1 cellular context compared by ENCODE assay signal in the genomic region with DNA sequence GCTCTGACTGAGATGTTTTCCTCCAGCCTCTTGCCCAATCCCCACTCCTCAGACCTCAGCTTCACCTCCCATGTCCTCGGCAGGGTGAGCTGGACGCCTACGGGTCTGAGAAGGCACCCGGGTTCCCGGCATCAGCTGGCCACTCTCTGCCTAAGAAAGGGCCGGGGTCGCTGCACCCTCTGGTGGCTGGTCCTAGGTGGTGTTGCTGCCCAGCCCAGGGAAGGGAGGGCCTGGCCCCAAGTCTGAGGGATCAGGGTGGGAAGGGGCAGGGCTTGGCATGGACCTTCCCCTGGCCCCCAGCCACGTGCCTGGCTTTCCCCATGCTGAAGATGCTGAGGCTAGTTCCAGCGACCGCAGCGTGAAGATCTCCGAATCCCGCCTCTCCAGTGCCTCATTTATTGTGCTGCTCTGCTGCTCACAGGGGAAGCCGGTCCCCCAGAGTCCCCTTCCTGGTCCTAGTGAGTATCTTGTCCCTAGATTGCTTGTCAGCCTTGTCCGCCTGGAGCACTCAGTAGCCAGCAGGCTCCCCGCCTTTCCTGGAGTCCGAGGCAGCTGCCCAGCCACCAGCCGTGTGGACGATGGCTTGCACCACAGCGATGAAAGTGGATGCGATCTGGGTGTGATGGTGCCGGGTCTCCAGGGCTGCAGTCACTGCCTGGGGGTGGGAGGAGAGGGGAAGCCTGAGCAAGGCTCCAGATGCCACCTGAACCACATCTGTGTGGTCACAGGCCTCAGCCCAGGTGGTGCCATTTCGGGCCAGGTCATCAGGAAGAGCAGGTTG.
TF ChIP-seq lines count a peak whose summit lies in the region.

No MANE protein-coding gene starts in this region.

TF ChIP-seq in HepG2, 621 proteins besides CTCF, POLR2A, EP300 and RAD21 (continued from another document and continues in another):
- TF ChIP-seq, protein P1, sequence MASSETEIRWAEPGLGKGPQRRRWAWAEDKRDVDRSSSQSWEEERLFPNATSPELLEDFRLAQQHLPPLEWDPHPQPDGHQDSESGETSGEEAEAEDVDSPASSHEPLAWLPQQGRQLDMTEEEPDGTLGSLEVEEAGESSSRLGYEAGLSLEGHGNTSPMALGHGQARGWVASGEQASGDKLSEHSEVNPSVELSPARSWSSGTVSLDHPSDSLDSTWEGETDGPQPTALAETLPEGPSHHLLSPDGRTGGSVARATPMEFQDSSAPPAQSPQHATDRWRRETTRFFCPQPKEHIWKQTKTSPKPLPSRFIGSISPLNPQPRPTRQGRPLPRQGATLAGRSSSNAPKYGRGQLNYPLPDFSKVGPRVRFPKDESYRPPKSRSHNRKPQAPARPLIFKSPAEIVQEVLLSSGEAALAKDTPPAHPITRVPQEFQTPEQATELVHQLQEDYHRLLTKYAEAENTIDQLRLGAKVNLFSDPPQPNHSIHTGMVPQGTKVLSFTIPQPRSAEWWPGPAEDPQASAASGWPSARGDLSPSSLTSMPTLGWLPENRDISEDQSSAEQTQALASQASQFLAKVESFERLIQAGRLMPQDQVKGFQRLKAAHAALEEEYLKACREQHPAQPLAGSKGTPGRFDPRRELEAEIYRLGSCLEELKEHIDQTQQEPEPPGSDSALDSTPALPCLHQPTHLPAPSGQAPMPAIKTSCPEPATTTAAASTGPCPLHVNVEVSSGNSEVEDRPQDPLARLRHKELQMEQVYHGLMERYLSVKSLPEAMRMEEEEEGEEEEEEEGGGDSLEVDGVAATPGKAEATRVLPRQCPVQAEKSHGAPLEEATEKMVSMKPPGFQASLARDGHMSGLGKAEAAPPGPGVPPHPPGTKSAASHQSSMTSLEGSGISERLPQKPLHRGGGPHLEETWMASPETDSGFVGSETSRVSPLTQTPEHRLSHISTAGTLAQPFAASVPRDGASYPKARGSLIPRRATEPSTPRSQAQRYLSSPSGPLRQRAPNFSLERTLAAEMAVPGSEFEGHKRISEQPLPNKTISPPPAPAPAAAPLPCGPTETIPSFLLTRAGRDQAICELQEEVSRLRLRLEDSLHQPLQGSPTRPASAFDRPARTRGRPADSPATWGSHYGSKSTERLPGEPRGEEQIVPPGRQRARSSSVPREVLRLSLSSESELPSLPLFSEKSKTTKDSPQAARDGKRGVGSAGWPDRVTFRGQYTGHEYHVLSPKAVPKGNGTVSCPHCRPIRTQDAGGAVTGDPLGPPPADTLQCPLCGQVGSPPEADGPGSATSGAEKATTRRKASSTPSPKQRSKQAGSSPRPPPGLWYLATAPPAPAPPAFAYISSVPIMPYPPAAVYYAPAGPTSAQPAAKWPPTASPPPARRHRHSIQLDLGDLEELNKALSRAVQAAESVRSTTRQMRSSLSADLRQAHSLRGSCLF (CRISPR knock-in tag; IDR thresholded peaks at IDR 0.05; ENCODE audit: borderline replicate concordance) = no peak
- TF ChIP-seq ZNF251 (CRISPR knock-in tag; IDR thresholded peaks at IDR 0.05) (no peak), ZNF737 (CRISPR knock-in tag; IDR thresholded peaks at IDR 0.05; ENCODE audit: borderline replicate concordance) (no peak), ZNF530 (CRISPR knock-in tag; IDR thresholded peaks at IDR 0.05; ENCODE audit: low read depth) (no peak), SMYD3 (CRISPR knock-in tag; IDR thresholded peaks at IDR 0.05) (no peak), MXD4 (CRISPR knock-in tag; IDR thresholded peaks at IDR 0.05) (peak; percentile 45; the same call in 1 of the 2 replicates), ZNF263 (CRISPR knock-in tag; IDR thresholded peaks at IDR 0.05) (no peak), RFX5 (IDR thresholded peaks at IDR 0.05; ENCODE audit: low read depth, low read length) (no peak), FOXM1 (CRISPR knock-in tag; IDR thresholded peaks at IDR 0.05) (no peak), THAP11 (CRISPR knock-in tag; IDR thresholded peaks at IDR 0.05) (0 out of 2 replicates have a peak, but pooled peaks have one; percentile 20), ZNF607 (CRISPR knock-in tag; IDR thresholded peaks at IDR 0.05; ENCODE audit: borderline replicate concordance) (no peak), ZNF44 (CRISPR knock-in tag; IDR thresholded peaks at IDR 0.05) (no peak), ONECUT2 (CRISPR knock-in tag; IDR thresholded peaks at IDR 0.05) (no peak), ZNF709 (CRISPR knock-in tag; IDR thresholded peaks at IDR 0.05) (no peak), ZNF777 (CRISPR knock-in tag; IDR thresholded peaks at IDR 0.05) (no peak), ZZZ3 (CRISPR knock-in tag; IDR thresholded peaks at IDR 0.05; ENCODE audit: borderline replicate concordance) (no peak), ZNF10 (CRISPR knock-in tag; IDR thresholded peaks at IDR 0.05; ENCODE audit: borderline replicate concordance, low read depth) (no peak), ZNF329 (CRISPR knock-in tag; IDR thresholded peaks at IDR 0.05; ENCODE audit: low read depth) (no peak), ZNF772 (CRISPR knock-in tag; IDR thresholded peaks at IDR 0.05) (no peak), BCL6 (CRISPR knock-in tag; IDR thresholded peaks at IDR 0.05) (no peak), KDM2A (CRISPR knock-in tag; IDR thresholded peaks at IDR 0.05; ENCODE audit: borderline replicate concordance, low read depth) (peak; percentile 40; the same call in 1 of the 2 replicates), ZNF549 (CRISPR knock-in tag; IDR thresholded peaks at IDR 0.05) (no peak), ZNF337 (CRISPR knock-in tag; IDR thresholded peaks at IDR 0.05; ENCODE audit: borderline replicate concordance, low read depth) (0 out of 2 replicates have a peak, but pooled peaks have one; percentile 30), MTF2 (CRISPR knock-in tag; IDR thresholded peaks at IDR 0.05; ENCODE audit: borderline replicate concordance) (no peak), EHMT2 (IDR thresholded peaks at IDR 0.05; ENCODE audit: borderline replicate concordance, low read depth, low read length) (no peak), HCFC1 (IDR thresholded peaks at IDR 0.05; ENCODE audit: low read depth, low read length) (no peak), HOXA3 (CRISPR knock-in tag; IDR thresholded peaks at IDR 0.05) (peak; percentile 34; the same call in 1 of the 2 replicates), STAT5B (CRISPR knock-in tag; IDR thresholded peaks at IDR 0.05) (no peak)
- TF ChIP-seq, protein P2, sequence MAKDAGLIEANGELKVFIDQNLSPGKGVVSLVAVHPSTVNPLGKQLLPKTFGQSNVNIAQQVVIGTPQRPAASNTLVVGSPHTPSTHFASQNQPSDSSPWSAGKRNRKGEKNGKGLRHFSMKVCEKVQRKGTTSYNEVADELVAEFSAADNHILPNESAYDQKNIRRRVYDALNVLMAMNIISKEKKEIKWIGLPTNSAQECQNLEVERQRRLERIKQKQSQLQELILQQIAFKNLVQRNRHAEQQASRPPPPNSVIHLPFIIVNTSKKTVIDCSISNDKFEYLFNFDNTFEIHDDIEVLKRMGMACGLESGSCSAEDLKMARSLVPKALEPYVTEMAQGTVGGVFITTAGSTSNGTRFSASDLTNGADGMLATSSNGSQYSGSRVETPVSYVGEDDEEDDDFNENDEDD (CRISPR knock-in tag; IDR thresholded peaks at IDR 0.05; ENCODE audit: borderline replicate concordance) = no peak
- TF ChIP-seq, protein P3, sequence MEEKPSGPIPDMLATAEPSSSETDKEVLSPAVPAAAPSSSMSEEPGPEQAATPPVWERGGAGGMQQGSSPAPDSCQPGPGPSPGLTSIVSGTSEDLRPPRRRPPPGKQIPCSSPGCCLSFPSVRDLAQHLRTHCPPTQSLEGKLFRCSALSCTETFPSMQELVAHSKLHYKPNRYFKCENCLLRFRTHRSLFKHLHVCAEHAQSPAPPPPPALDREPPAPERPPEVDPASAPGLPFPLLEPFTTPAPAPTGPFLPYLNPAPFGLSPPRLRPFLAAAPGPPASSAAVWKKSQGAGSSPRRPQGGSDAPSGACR (CRISPR knock-in tag; IDR thresholded peaks at IDR 0.05) = no peak
- TF ChIP-seq, protein P4, sequence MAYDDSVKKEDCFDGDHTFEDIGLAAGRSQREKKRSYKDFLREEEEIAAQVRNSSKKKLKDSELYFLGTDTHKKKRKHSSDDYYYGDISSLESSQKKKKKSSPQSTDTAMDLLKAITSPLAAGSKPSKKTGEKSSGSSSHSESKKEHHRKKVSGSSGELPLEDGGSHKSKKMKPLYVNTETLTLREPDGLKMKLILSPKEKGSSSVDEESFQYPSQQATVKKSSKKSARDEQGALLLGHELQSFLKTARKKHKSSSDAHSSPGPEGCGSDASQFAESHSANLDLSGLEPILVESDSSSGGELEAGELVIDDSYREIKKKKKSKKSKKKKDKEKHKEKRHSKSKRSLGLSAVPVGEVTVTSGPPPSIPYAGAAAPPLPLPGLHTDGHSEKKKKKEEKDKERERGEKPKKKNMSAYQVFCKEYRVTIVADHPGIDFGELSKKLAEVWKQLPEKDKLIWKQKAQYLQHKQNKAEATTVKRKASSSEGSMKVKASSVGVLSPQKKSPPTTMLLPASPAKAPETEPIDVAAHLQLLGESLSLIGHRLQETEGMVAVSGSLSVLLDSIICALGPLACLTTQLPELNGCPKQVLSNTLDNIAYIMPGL (CRISPR knock-in tag; IDR thresholded peaks at IDR 0.05; ENCODE audit: borderline replicate concordance in 1 of 2, low read depth in 1 of 2) = peak; percentile 46 to 64; a peak in 1 of 4 replicates
- TF ChIP-seq, protein P5, sequence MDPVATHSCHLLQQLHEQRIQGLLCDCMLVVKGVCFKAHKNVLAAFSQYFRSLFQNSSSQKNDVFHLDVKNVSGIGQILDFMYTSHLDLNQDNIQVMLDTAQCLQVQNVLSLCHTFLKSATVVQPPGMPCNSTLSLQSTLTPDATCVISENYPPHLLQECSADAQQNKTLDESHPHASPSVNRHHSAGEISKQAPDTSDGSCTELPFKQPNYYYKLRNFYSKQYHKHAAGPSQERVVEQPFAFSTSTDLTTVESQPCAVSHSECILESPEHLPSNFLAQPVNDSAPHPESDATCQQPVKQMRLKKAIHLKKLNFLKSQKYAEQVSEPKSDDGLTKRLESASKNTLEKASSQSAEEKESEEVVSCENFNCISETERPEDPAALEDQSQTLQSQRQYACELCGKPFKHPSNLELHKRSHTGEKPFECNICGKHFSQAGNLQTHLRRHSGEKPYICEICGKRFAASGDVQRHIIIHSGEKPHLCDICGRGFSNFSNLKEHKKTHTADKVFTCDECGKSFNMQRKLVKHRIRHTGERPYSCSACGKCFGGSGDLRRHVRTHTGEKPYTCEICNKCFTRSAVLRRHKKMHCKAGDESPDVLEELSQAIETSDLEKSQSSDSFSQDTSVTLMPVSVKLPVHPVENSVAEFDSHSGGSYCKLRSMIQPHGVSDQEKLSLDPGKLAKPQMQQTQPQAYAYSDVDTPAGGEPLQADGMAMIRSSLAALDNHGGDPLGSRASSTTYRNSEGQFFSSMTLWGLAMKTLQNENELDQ (CRISPR knock-in tag; IDR thresholded peaks at IDR 0.05; ENCODE audit: borderline replicate concordance) = no peak
- TF ChIP-seq, protein P6, sequence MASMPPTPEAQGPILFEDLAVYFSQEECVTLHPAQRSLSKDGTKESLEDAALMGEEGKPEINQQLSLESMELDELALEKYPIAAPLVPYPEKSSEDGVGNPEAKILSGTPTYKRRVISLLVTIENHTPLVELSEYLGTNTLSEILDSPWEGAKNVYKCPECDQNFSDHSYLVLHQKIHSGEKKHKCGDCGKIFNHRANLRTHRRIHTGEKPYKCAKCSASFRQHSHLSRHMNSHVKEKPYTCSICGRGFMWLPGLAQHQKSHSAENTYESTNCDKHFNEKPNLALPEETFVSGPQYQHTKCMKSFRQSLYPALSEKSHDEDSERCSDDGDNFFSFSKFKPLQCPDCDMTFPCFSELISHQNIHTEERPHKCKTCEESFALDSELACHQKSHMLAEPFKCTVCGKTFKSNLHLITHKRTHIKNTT (CRISPR knock-in tag; IDR thresholded peaks at IDR 0.05) = no peak
- TF ChIP-seq, protein P7, sequence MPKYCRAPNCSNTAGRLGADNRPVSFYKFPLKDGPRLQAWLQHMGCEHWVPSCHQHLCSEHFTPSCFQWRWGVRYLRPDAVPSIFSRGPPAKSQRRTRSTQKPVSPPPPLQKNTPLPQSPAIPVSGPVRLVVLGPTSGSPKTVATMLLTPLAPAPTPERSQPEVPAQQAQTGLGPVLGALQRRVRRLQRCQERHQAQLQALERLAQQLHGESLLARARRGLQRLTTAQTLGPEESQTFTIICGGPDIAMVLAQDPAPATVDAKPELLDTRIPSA (CRISPR knock-in tag; IDR thresholded peaks at IDR 0.05; ENCODE audit: borderline replicate concordance) = no peak
- TF ChIP-seq, protein P8, sequence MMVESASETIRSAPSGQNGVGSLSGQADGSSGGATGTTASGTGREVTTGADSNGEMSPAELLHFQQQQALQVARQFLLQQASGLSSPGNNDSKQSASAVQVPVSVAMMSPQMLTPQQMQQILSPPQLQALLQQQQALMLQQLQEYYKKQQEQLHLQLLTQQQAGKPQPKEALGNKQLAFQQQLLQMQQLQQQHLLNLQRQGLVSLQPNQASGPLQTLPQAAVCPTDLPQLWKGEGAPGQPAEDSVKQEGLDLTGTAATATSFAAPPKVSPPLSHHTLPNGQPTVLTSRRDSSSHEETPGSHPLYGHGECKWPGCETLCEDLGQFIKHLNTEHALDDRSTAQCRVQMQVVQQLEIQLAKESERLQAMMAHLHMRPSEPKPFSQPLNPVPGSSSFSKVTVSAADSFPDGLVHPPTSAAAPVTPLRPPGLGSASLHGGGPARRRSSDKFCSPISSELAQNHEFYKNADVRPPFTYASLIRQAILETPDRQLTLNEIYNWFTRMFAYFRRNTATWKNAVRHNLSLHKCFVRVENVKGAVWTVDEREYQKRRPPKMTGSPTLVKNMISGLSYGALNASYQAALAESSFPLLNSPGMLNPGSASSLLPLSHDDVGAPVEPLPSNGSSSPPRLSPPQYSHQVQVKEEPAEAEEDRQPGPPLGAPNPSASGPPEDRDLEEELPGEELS (CRISPR knock-in tag; IDR thresholded peaks at IDR 0.05) = no peak
- TF ChIP-seq, protein P9, sequence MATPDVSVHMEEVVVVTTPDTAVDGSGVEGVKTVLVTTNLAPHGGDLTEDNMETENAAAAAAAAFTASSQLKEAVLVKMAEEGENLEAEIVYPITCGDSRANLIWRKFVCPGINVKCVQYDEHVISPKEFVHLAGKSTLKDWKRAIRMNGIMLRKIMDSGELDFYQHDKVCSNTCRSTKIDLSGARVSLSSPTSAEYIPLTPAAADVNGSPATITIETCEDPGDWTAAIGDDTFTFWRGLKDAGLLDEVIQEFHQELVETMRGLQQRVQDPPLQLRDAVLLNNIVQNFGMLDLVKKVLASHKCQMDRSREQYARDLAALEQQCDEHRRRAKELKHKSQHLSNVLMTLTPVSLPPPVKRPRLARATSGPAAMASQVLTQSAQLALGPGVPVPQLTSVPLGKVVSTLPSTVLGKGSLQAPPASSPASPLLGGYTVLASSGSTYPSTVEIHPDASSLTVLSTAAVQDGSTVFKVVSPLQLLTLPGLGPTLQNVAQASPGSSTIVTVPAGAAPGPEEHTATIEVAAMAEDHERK (CRISPR knock-in tag; IDR thresholded peaks at IDR 0.05; ENCODE audit: low read depth) = no peak
- TF ChIP-seq, protein P10, sequence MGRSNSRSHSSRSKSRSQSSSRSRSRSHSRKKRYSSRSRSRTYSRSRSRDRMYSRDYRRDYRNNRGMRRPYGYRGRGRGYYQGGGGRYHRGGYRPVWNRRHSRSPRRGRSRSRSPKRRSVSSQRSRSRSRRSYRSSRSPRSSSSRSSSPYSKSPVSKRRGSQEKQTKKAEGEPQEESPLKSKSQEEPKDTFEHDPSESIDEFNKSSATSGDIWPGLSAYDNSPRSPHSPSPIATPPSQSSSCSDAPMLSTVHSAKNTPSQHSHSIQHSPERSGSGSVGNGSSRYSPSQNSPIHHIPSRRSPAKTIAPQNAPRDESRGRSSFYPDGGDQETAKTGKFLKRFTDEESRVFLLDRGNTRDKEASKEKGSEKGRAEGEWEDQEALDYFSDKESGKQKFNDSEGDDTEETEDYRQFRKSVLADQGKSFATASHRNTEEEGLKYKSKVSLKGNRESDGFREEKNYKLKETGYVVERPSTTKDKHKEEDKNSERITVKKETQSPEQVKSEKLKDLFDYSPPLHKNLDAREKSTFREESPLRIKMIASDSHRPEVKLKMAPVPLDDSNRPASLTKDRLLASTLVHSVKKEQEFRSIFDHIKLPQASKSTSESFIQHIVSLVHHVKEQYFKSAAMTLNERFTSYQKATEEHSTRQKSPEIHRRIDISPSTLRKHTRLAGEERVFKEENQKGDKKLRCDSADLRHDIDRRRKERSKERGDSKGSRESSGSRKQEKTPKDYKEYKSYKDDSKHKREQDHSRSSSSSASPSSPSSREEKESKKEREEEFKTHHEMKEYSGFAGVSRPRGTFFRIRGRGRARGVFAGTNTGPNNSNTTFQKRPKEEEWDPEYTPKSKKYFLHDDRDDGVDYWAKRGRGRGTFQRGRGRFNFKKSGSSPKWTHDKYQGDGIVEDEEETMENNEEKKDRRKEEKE (IDR thresholded peaks at IDR 0.05) = no peak
